1 cellular context compared by ENCODE assay signal in the genomic region with DNA sequence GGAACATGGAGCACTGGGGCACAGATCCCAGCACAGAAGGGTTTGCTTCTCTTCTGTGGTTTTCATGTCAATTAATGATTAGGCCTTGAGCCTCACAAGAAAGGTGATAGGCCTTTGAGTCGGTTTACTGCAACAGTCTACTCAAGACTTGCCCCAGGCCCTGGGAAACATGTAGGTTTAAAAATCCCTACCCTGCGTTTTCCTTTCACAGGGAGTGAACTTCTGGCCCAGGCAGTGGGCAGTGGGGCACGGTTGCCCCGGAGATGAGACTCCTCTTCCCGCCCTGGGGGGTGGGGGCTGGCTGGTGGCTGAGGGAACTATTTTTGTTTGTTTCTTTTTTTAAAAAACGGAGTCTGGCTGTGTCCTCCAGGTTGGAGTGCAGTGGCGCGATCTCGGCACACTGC.
TF ChIP-seq lines count a peak whose summit lies in the region.

No MANE protein-coding gene starts in this region.

TF ChIP-seq in H1, 55 proteins besides CTCF, POLR2A, EP300 and RAD21 (continued from another document):
- TF ChIP-seq TEAD4 (IDR thresholded peaks at IDR 0.05; ENCODE audit: low read depth, low read length) (no peak), MAFK (IDR thresholded peaks at IDR 0.05; ENCODE audit: low read depth, low read length) (no peak), HDAC6 (IDR thresholded peaks at IDR 0.05; ENCODE audit: low read depth, low read length) (no peak), FOSL1 (IDR thresholded peaks at IDR 0.05; ENCODE audit: insufficient read depth, low read depth, low read length) (no peak), CHD2 (IDR thresholded peaks at IDR 0.05; ENCODE audit: low read length) (no peak), KDM5A (IDR thresholded peaks at IDR 0.05; ENCODE audit: low read length) (no peak), CTBP2 (IDR thresholded peaks at IDR 0.05; ENCODE audit: borderline replicate concordance, insufficient read depth, insufficient read length, low read length) (no peak), BACH1 (IDR thresholded peaks at IDR 0.05; ENCODE audit: low read length) (no peak), CBX5 (IDR thresholded peaks at IDR 0.05; ENCODE audit: low read depth, low read length) (no peak), ZNF274 (IDR thresholded peaks at IDR 0.05; ENCODE audit: borderline replicate concordance, extremely low read depth, low read length) (no peak), POU5F1 (IDR thresholded peaks at IDR 0.05; ENCODE audit: low read depth, low read length) (no peak), RNF2 (IDR thresholded peaks at IDR 0.05; ENCODE audit: borderline replicate concordance, low read depth, low read length, missing control alignments, poor library complexity, severe bottlenecking) (no peak), TAF1 (IDR thresholded peaks at IDR 0.05; ENCODE audit: low read depth, low read length) (no peak)
- TF ChIP-seq, protein P1, sequence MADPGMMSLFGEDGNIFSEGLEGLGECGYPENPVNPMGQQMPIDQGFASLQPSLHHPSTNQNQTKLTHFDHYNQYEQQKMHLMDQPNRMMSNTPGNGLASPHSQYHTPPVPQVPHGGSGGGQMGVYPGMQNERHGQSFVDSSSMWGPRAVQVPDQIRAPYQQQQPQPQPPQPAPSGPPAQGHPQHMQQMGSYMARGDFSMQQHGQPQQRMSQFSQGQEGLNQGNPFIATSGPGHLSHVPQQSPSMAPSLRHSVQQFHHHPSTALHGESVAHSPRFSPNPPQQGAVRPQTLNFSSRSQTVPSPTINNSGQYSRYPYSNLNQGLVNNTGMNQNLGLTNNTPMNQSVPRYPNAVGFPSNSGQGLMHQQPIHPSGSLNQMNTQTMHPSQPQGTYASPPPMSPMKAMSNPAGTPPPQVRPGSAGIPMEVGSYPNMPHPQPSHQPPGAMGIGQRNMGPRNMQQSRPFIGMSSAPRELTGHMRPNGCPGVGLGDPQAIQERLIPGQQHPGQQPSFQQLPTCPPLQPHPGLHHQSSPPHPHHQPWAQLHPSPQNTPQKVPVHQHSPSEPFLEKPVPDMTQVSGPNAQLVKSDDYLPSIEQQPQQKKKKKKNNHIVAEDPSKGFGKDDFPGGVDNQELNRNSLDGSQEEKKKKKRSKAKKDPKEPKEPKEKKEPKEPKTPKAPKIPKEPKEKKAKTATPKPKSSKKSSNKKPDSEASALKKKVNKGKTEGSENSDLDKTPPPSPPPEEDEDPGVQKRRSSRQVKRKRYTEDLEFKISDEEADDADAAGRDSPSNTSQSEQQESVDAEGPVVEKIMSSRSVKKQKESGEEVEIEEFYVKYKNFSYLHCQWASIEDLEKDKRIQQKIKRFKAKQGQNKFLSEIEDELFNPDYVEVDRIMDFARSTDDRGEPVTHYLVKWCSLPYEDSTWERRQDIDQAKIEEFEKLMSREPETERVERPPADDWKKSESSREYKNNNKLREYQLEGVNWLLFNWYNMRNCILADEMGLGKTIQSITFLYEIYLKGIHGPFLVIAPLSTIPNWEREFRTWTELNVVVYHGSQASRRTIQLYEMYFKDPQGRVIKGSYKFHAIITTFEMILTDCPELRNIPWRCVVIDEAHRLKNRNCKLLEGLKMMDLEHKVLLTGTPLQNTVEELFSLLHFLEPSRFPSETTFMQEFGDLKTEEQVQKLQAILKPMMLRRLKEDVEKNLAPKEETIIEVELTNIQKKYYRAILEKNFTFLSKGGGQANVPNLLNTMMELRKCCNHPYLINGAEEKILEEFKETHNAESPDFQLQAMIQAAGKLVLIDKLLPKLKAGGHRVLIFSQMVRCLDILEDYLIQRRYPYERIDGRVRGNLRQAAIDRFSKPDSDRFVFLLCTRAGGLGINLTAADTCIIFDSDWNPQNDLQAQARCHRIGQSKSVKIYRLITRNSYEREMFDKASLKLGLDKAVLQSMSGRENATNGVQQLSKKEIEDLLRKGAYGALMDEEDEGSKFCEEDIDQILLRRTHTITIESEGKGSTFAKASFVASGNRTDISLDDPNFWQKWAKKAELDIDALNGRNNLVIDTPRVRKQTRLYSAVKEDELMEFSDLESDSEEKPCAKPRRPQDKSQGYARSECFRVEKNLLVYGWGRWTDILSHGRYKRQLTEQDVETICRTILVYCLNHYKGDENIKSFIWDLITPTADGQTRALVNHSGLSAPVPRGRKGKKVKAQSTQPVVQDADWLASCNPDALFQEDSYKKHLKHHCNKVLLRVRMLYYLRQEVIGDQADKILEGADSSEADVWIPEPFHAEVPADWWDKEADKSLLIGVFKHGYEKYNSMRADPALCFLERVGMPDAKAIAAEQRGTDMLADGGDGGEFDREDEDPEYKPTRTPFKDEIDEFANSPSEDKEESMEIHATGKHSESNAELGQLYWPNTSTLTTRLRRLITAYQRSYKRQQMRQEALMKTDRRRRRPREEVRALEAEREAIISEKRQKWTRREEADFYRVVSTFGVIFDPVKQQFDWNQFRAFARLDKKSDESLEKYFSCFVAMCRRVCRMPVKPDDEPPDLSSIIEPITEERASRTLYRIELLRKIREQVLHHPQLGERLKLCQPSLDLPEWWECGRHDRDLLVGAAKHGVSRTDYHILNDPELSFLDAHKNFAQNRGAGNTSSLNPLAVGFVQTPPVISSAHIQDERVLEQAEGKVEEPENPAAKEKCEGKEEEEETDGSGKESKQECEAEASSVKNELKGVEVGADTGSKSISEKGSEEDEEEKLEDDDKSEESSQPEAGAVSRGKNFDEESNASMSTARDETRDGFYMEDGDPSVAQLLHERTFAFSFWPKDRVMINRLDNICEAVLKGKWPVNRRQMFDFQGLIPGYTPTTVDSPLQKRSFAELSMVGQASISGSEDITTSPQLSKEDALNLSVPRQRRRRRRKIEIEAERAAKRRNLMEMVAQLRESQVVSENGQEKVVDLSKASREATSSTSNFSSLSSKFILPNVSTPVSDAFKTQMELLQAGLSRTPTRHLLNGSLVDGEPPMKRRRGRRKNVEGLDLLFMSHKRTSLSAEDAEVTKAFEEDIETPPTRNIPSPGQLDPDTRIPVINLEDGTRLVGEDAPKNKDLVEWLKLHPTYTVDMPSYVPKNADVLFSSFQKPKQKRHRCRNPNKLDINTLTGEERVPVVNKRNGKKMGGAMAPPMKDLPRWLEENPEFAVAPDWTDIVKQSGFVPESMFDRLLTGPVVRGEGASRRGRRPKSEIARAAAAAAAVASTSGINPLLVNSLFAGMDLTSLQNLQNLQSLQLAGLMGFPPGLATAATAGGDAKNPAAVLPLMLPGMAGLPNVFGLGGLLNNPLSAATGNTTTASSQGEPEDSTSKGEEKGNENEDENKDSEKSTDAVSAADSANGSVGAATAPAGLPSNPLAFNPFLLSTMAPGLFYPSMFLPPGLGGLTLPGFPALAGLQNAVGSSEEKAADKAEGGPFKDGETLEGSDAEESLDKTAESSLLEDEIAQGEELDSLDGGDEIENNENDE (IDR thresholded peaks at IDR 0.05; ENCODE audit: insufficient replicate concordance, low read length), result no peak
- TF ChIP-seq, protein P2, sequence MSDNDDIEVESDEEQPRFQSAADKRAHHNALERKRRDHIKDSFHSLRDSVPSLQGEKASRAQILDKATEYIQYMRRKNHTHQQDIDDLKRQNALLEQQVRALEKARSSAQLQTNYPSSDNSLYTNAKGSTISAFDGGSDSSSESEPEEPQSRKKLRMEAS (IDR thresholded peaks at IDR 0.05), result no peak
- TF ChIP-seq, protein P3, sequence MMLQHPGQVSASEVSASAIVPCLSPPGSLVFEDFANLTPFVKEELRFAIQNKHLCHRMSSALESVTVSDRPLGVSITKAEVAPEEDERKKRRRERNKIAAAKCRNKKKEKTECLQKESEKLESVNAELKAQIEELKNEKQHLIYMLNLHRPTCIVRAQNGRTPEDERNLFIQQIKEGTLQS (IDR thresholded peaks at IDR 0.05; ENCODE audit: insufficient read depth, low read depth, low read length), result no peak
